9 cellular contexts compared by ENCODE assay signal in genomic region chr5:179343021-179343781, GRCh38. TPM values are rescaled to one million over a fixed set of nuclear protein-coding genes. Genes with fewer than 3 reads are reported as not detected.
A peak's percentile ranks its signal among the peaks of the same experiment; 100 is the strongest.
DNase-seq lines count a peak whose midpoint lies in the region; ATAC-seq and TF ChIP-seq lines count a peak whose summit lies in the region.
"Had no signal": no experiment of that assay in that cellular context is flagged by ENCODE, and none has a peak within 500 bp of the region (broad histone marks: within the 10 kb centered on the region; RNA-seq: fewer than 3 reads in every experiment).

No MANE protein-coding gene starts in this region.

- H3K9me3 ChIP-seq in duodenal mucosa (ENCODE audit: control insufficient read depth in 1 of 2, low read length in 2 of 2) (no peaks in the 10 kb centered on the region), tibial nerve (no peaks in the 10 kb centered on the region)

- no peak overlapping the region for H3K9ac ChIP-seq in duodenal mucosa (ENCODE audit: low read depth in 1 of 2, low read length in 2 of 2)

- no peak for DNase-seq in activated T-cell treated with anti-CD3 and anti-CD28 coated beads, Interleukin-2, amount 50 U/mL, for 72 hours
- DNase-seq in activated T-cell treated with anti-CD3 and anti-CD28 coated beads for 4 hours, result no peak
- no peak for DNase-seq in memory B cell (ENCODE audit: low spot score in 2 of 2)
- DNase-seq in tibial nerve (ENCODE audit: low spot score in 2 of 2), result no peak
- DNase-seq in OCI-M1 (lab: John Stamatoyannopoulos, UW), result no peak
- DNase-seq in germinal center (ENCODE audit: low spot score), result no peak
- no peak for DNase-seq in activated CD4-positive, CD25-positive, alpha-beta regulatory T cell treated with anti-CD3 and anti-CD28 coated beads, Interleukin-2, amount 50 U/mL, for 72 hours
- DNase-seq: MV-4-11 had no signal

- no peaks in the 10 kb centered on the region for H3K9me3 Mint-ChIP-seq in activated T-cell treated with anti-CD3 and anti-CD28 coated beads, Interleukin-2, amount 50 U/mL, for 72 hours
- no peaks in the 10 kb centered on the region for H3K9me3 Mint-ChIP-seq in memory B cell

- H3K36me3 ChIP-seq in duodenal mucosa (ENCODE audit: control insufficient read depth in 1 of 2, insufficient read depth in 2 of 2, low read length in 2 of 2) (no peaks in the 10 kb centered on the region), tibial nerve (no peaks in the 10 kb centered on the region)

- H3K27ac Mint-ChIP-seq in activated T-cell treated with anti-CD3 and anti-CD28 coated beads, Interleukin-2, amount 50 U/mL, for 72 hours, result no peak overlapping the region
- no peak overlapping the region for H3K27ac Mint-ChIP-seq in memory B cell

- H3K27me3 Mint-ChIP-seq in activated T-cell treated with anti-CD3 and anti-CD28 coated beads, Interleukin-2, amount 50 U/mL, for 72 hours (ENCODE audit: low read depth), result peaks cover 53% of the 10 kb centered on the region
- H3K27me3 Mint-ChIP-seq in memory B cell, result peaks cover 40% of the 10 kb centered on the region

- H3K4me1 Mint-ChIP-seq in activated T-cell treated with anti-CD3 and anti-CD28 coated beads, Interleukin-2, amount 50 U/mL, for 72 hours (ENCODE audit: low read depth), result no peaks in the 10 kb centered on the region
- peaks cover 9% of the 10 kb centered on the region for H3K4me1 Mint-ChIP-seq in memory B cell

- H3K27me3 ChIP-seq in duodenal mucosa (ENCODE audit: control insufficient read depth in 1 of 2, insufficient read depth in 2 of 2, low read length in 2 of 2), result peaks cover 24 to 33% of the 10 kb centered on the region in 2 donors
- peaks cover 0 to 8% of the 10 kb centered on the region in 2 donors for H3K27me3 ChIP-seq in tibial nerve

- WGBS in tibial nerve, 2 donors, result 33 to 39% methylated on average over 24 of the region's 24 CpGs

- ATAC-seq in activated T-cell treated with anti-CD3 and anti-CD28 coated beads, Interleukin-2, amount 50 U/mL, for 72 hours (replicated peaks in 1 of 2), result no peak
- no peak for ATAC-seq in memory B cell (ENCODE audit: low read depth)

- H3K27ac ChIP-seq in duodenal mucosa (ENCODE audit: low read depth, low read length), result no peak overlapping the region
- peak overlapping the region in 1 of 4 donors; percentile 77 for H3K27ac ChIP-seq in tibial nerve

- H3K4me3 ChIP-seq in duodenal mucosa (ENCODE audit: low read depth in 1 of 2, low read length in 2 of 2) (peak overlapping the region; percentile 35 to 40), tibial nerve (peak overlapping the region; percentile 44 to 78 (median 60))

- no peak for TF ChIP-seq EP300 in tibial nerve (IDR thresholded peaks at IDR 0.05)

- peaks cover 0 to 1% of the 10 kb centered on the region in 2 donors for H3K36me3 Mint-ChIP-seq in activated T-cell treated with anti-CD3 and anti-CD28 coated beads, Interleukin-2, amount 50 U/mL, for 72 hours (ENCODE audit: insufficient read depth in 2 of 2)
- H3K36me3 Mint-ChIP-seq in memory B cell, result no peaks in the 10 kb centered on the region

- H3K4me1 ChIP-seq in duodenal mucosa (ENCODE audit: control insufficient read depth in 1 of 2, insufficient read depth in 2 of 2, low read length in 2 of 2) (no peaks in the 10 kb centered on the region), tibial nerve (peaks cover 0 to 35% (median 14%) of the 10 kb centered on the region in 4 donors)

- TF ChIP-seq POLR2A in tibial nerve (IDR thresholded peaks at IDR 0.05), result no peak

- peak in 1 of 5 experiments; percentile 1 for TF ChIP-seq CTCF in tibial nerve (IDR thresholded peaks at IDR 0.05)

- H3K4me3 Mint-ChIP-seq in activated T-cell treated with anti-CD3 and anti-CD28 coated beads, Interleukin-2, amount 50 U/mL, for 72 hours, result peak overlapping the region; percentile 34 to 61
- H3K4me3 Mint-ChIP-seq in memory B cell, result peak overlapping the region; percentile 31

RNA-seq across cellular contexts. Expression of gene ADAMTS2, which starts 2.1 kb away (rescaled TPM):
- not detected for total RNA-seq in activated T-cell treated with anti-CD3 and anti-CD28 coated beads, Interleukin-2, amount 50 U/mL, for 72 hours
- 10 to 100 TPM; 23.2 to 58.8 (median 47.2) TPM for total RNA-seq in tibial nerve

Comparison
In these comparisons a context has a peak if more than half of its experiments do, and no peak if none do; other contexts are left out.
1. RNA of gene ADAMTS2, which starts 2.1 kb away (total RNA-seq): 23.2 to 58.8 TPM in tibial nerve; not detected in activated T-cell treated with anti-CD3 and anti-CD28 coated beads, Interleukin-2, amount 50 U/mL, for 72 hours; every median in the first group is over 10 times any median in the second.